ENCODE assay signal across 1 cellular context in the genomic region with DNA sequence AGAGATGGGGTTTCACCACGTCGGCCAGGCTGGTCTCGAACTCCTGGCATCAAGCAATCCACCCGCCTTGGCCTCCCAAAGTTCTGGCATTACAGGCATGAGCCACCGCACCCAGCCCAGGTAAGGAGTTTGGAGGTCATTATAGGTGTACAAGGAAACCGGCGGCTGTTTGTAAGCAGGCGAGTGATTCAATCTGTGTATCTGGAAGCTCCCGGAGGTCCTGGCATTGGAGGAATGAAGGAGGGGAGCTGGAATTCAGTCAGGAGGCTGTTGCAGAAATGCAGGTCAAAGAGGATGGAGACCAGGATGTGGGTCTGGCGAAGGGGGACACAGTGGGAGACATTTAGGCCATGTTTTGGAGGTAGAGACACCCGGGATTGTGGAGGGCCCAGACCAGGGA.
TF ChIP-seq lines count a peak whose summit lies in the region.

No MANE protein-coding gene starts in this region.

TF ChIP-seq in HepG2, 621 proteins besides CTCF, POLR2A, EP300 and RAD21:
- TF ChIP-seq ZMYM2 (CRISPR knock-in tag; IDR thresholded peaks at IDR 0.05): no peak
- no peak for TF ChIP-seq PITX1 (CRISPR knock-in tag; IDR thresholded peaks at IDR 0.05)
- TF ChIP-seq MTA1 (CRISPR knock-in tag; IDR thresholded peaks at IDR 0.05; ENCODE audit: borderline replicate concordance): no peak
- TF ChIP-seq FOXK2 (IDR thresholded peaks at IDR 0.05): no peak
- peak; percentile 28 for TF ChIP-seq MED8 (CRISPR knock-in tag; IDR thresholded peaks at IDR 0.05; ENCODE audit: insufficient replicate concordance)
